Comparison of ENCODE assay signal across 14 cellular contexts in the genomic region with DNA sequence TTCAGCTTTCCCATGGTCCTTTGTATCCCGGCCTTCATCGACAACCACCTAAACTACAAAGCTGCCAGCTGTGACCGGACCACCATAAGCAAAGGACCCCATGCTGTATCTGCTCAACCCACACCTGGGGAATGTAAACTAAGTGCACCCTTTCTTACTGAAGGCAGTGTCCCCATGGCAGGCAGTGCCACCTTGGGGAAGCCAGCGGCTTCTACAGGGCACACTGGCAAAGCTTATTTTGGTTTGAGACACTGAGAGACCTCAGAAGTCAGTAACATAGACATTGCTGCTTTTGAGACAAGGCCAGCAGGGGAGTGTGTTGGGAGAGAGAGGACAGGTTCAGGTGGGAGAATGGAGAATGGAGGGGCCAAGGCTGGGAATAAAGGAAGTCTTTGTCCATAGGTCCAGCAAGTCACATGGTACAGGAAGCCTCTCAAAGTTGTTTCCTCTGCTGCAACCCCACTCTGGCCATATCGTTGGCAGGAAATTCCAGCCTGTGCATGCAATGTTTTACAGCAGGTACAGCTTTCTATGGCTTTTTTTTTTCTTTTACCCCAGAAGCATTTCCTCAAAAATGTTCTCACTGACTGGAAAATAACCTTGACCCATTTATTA.
DNase-seq lines count a peak whose midpoint lies in the region; ATAC-seq, FAIRE-seq and TF ChIP-seq lines count a peak whose summit lies in the region.
"Had no signal": no experiment of that assay in that cellular context is flagged by ENCODE, and none has a peak within 500 bp of the region (broad histone marks: within the 10 kb centered on the region; RNA-seq: fewer than 3 reads in every experiment).

No MANE protein-coding gene starts in this region.

- H3K9ac ChIP-seq in OCI-LY3 (ENCODE audit: low read length): no peak overlapping the region

- H3K9me3 ChIP-seq in OCI-LY3 (ENCODE audit: insufficient read depth, low read length) (no peaks in the 10 kb centered on the region), hepatocyte (ENCODE audit: low read depth) (no peaks in the 10 kb centered on the region), pancreas (no peaks in the 10 kb centered on the region)
- H3K9me3 ChIP-seq: sigmoid colon had no signal

- no peaks in the 10 kb centered on the region for H3K36me3 ChIP-seq in OCI-LY3 (replicated peaks; ENCODE audit: low read depth, low read length)
- no peaks in the 10 kb centered on the region for H3K36me3 ChIP-seq in hepatocyte (replicated peaks; ENCODE audit: insufficient read depth, low read depth)
- no peaks in the 10 kb centered on the region for H3K36me3 ChIP-seq in pancreas
- H3K36me3 ChIP-seq: sigmoid colon had no signal

- DNase-seq in HL-60 (ENCODE audit: low read depth in 1 of 2, low spot score in 1 of 2): peak in 1 of 2 experiments; percentile 25
- peak; percentile 29 for DNase-seq in hepatocyte (ENCODE audit: low spot score)
- peak in 2 of 6 donors; percentile 35 to 37 for DNase-seq in pancreas
- no peak for DNase-seq in NCI-H2029 treated with DMSO at 0.1 percent for 48 hours (lab: John Stamatoyannopoulos, UW)
- DNase-seq in COR-L47 (lab: John Stamatoyannopoulos, UW): no peak
- no peak for DNase-seq in midbrain (lab: John Stamatoyannopoulos, UW)
- DNase-seq: foreskin keratinocyte, HFFc6, left cardiac atrium, NCI-H82, sigmoid colon had no signal

- intact Hi-C loops in pancreas (cut with DNase I): no loop called here

- 85% methylated on average over 5 of the region's 5 CpGs for WGBS in hepatocyte (ENCODE audit: low lambda C conversion rate, missing lambda C conversion rate)
- WGBS in pancreas, 2 donors: 60 to 65% methylated on average over 5 of the region's 5 CpGs

- no peak for FAIRE-seq in pancreas (lab: Jason Lieb, UNC)
- FAIRE-seq: astrocyte, urothelium cell line had no signal

- peaks cover 1% of the 10 kb centered on the region for H3K27me3 ChIP-seq in HL-60 (ENCODE audit: insufficient read depth, poor library complexity, severe bottlenecking)
- no peaks in the 10 kb centered on the region for H3K27me3 ChIP-seq in OCI-LY3 (ENCODE audit: low read depth, low read length)
- H3K27me3 ChIP-seq in hepatocyte: no peaks in the 10 kb centered on the region
- H3K27me3 ChIP-seq in pancreas: no peaks in the 10 kb centered on the region
- H3K27me3 ChIP-seq: foreskin keratinocyte, sigmoid colon had no signal

- peak; percentile 41 to 67 (median 51) for ATAC-seq in pancreas
- ATAC-seq: foreskin keratinocyte had no signal

- no peak overlapping the region for H3K4me2 ChIP-seq in OCI-LY3 (ENCODE audit: low read length)
- H3K4me2 ChIP-seq in hepatocyte: peak overlapping the region; percentile 14

- H3K9me2 ChIP-seq in hepatocyte (replicated peaks; ENCODE audit: insufficient read depth): no peaks in the 10 kb centered on the region

- H3K27ac ChIP-seq in HL-60 (replicated peaks): peak overlapping the region; percentile 68
- no peak overlapping the region for H3K27ac ChIP-seq in OCI-LY3 (ENCODE audit: low read length)
- H3K27ac ChIP-seq in hepatocyte: peak overlapping the region; percentile 94
- peak overlapping the region; percentile 25 to 82 (median 72) for H3K27ac ChIP-seq in pancreas
- H3K27ac ChIP-seq: foreskin keratinocyte, sigmoid colon had no signal

- H3K79me2 ChIP-seq in OCI-LY3 (ENCODE audit: low read length) (no peaks in the 10 kb centered on the region), hepatocyte (no peaks in the 10 kb centered on the region)

- no peak overlapping the region for H3K4me3 ChIP-seq in HL-60 (replicated peaks; ENCODE audit: insufficient read depth, low read length)
- H3K4me3 ChIP-seq in OCI-LY3 (ENCODE audit: low read length): no peak overlapping the region
- no peak overlapping the region for H3K4me3 ChIP-seq in hepatocyte
- no peak overlapping the region for H3K4me3 ChIP-seq in pancreas
- H3K4me3 ChIP-seq: sigmoid colon had no signal

- TF ChIP-seq CTCF in HL-60 (IDR thresholded peaks at IDR 0.05; ENCODE audit: insufficient read depth, low read length): no peak
- TF ChIP-seq CTCF in OCI-LY3 (IDR thresholded peaks at IDR 0.05; ENCODE audit: low read depth, low read length): peak; percentile 9; the same call in 1 of the 2 replicates
- TF ChIP-seq CTCF in hepatocyte (IDR thresholded peaks at IDR 0.05; ENCODE audit: poor library complexity): no peak
- no peak for TF ChIP-seq CTCF in pancreas (IDR thresholded peaks at IDR 0.05)

- H3K4me1 ChIP-seq in OCI-LY3 (ENCODE audit: low read length) (peaks cover 8% of the 10 kb centered on the region), hepatocyte (ENCODE audit: insufficient read depth) (peaks cover 13% of the 10 kb centered on the region), pancreas (peaks cover 33 to 58% (median 41%) of the 10 kb centered on the region in 3 donors)

- no peaks in the 10 kb centered on the region for H4K20me1 ChIP-seq in OCI-LY3 (ENCODE audit: insufficient read depth, low read length)
- no peaks in the 10 kb centered on the region for H4K20me1 ChIP-seq in hepatocyte (ENCODE audit: insufficient read depth, poor library complexity, severe bottlenecking)

- H2AFZ ChIP-seq in OCI-LY3 (ENCODE audit: low read depth, low read length) (no peak overlapping the region), hepatocyte (peak overlapping the region; percentile 81)
